ENCODE assay signal across 21 cellular contexts in the genomic region with DNA sequence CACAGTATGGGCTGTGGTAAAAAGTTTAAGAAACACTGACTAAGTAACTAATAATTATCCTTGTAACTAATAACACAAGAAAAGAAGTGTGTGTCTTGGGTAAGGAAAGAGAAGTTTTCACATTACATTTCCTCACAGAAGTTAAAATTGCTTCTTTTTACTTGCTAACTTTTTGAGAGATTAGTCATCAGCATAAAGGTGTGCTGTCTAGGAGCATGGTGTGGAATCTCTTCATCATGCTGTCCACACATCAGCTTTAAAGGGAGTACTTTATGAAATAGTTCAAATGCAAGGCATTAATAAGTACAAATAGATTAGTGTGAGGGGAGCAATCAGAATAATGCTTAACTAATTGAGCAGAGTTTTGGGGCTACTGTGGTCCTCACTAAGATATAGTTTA. TPM values are rescaled to one million over a fixed set of nuclear protein-coding genes. Genes with fewer than 3 reads are reported as not detected.
DNase-seq lines count a peak whose midpoint lies in the region; ATAC-seq lines count a peak whose summit lies in the region.
"Had no signal": no experiment of that assay in that cellular context is flagged by ENCODE, and none has a peak within 500 bp of the region (broad histone marks: within the 10 kb centered on the region; RNA-seq: fewer than 3 reads in every experiment).

No MANE protein-coding gene starts in this region.

- peak; percentile 17 for ATAC-seq in HG03354 (IDR thresholded peaks at IDR 0.05; ENCODE audit: poor library complexity, severe bottlenecking, unreplicated experiment)
- ATAC-seq in activated naive CD8-positive, alpha-beta T cell treated with anti-CD3 and anti-CD28 coated beads, Interleukin-2, amount 50 U/mL, for 24 hours: no peak
- no peak for ATAC-seq in HG02623 (IDR thresholded peaks at IDR 0.05; ENCODE audit: unreplicated experiment)
- no peak for ATAC-seq in stimulated activated memory B cell treated with anti-CD40 and anti-IgM and Interleukin-4, amounts not matched to agents 10 μg/mL and 1 μg/mL and 100 μg/mL, for 72 hours
- ATAC-seq: Panc1 had no signal

- H3K27me3 Mint-ChIP-seq in activated naive CD8-positive, alpha-beta T cell treated with anti-CD3 and anti-CD28 coated beads, Interleukin-2, amount 50 U/mL, for 24 hours: no peaks in the 10 kb centered on the region
- H3K27me3 Mint-ChIP-seq in stimulated activated memory B cell treated with anti-CD40 and anti-IgM and Interleukin-4, amounts not matched to agents 10 μg/mL and 1 μg/mL and 100 μg/mL, for 72 hours: no peaks in the 10 kb centered on the region
- H3K27me3 Mint-ChIP-seq: CD4-positive, alpha-beta memory T cell had no signal

- peak overlapping the region; percentile 62 for H3K27ac Mint-ChIP-seq in activated naive CD8-positive, alpha-beta T cell treated with anti-CD3 and anti-CD28 coated beads, Interleukin-2, amount 50 U/mL, for 24 hours
- no peak overlapping the region for H3K27ac Mint-ChIP-seq in stimulated activated memory B cell treated with anti-CD40 and anti-IgM and Interleukin-4, amounts not matched to agents 10 μg/mL and 1 μg/mL and 100 μg/mL, for 72 hours
- H3K27ac Mint-ChIP-seq: CD4-positive, alpha-beta memory T cell had no signal

- H3K4me3 Mint-ChIP-seq in activated naive CD8-positive, alpha-beta T cell treated with anti-CD3 and anti-CD28 coated beads, Interleukin-2, amount 50 U/mL, for 24 hours: no peak overlapping the region
- H3K4me3 Mint-ChIP-seq in stimulated activated memory B cell treated with anti-CD40 and anti-IgM and Interleukin-4, amounts not matched to agents 10 μg/mL and 1 μg/mL and 100 μg/mL, for 72 hours: no peak overlapping the region
- H3K4me3 Mint-ChIP-seq: CD4-positive, alpha-beta memory T cell had no signal

- H3K4me1 Mint-ChIP-seq in activated naive CD8-positive, alpha-beta T cell treated with anti-CD3 and anti-CD28 coated beads, Interleukin-2, amount 50 U/mL, for 24 hours: peaks cover 35% of the 10 kb centered on the region
- no peaks in the 10 kb centered on the region for H3K4me1 Mint-ChIP-seq in stimulated activated memory B cell treated with anti-CD40 and anti-IgM and Interleukin-4, amounts not matched to agents 10 μg/mL and 1 μg/mL and 100 μg/mL, for 72 hours

- H3K9me3 Mint-ChIP-seq in activated naive CD8-positive, alpha-beta T cell treated with anti-CD3 and anti-CD28 coated beads, Interleukin-2, amount 50 U/mL, for 24 hours: no peaks in the 10 kb centered on the region
- no peaks in the 10 kb centered on the region for H3K9me3 Mint-ChIP-seq in stimulated activated memory B cell treated with anti-CD40 and anti-IgM and Interleukin-4, amounts not matched to agents 10 μg/mL and 1 μg/mL and 100 μg/mL, for 72 hours
- H3K9me3 Mint-ChIP-seq: CD4-positive, alpha-beta memory T cell had no signal

- H3K4me1 ChIP-seq in HUES6 (ENCODE audit: control insufficient read depth, insufficient read depth, low read length): peaks cover 25% of the 10 kb centered on the region

- 0 out of 2 replicates have a peak overlapping the region, but pooled peaks have one; percentile 23 for H3K27ac ChIP-seq in HUES6 (ENCODE audit: low read depth, low read length)
- H3K27ac ChIP-seq: SK-N-MC had no signal

- peaks cover 63% of the 10 kb centered on the region for H3K36me3 Mint-ChIP-seq in activated naive CD8-positive, alpha-beta T cell treated with anti-CD3 and anti-CD28 coated beads, Interleukin-2, amount 50 U/mL, for 24 hours (ENCODE audit: low read depth)
- H3K36me3 Mint-ChIP-seq in stimulated activated memory B cell treated with anti-CD40 and anti-IgM and Interleukin-4, amounts not matched to agents 10 μg/mL and 1 μg/mL and 100 μg/mL, for 72 hours: peaks cover 58% of the 10 kb centered on the region

- no peaks in the 10 kb centered on the region for H3K27me3 ChIP-seq in HUES6 (ENCODE audit: control insufficient read depth, insufficient read depth, low read length)
- H3K27me3 ChIP-seq: MG63 had no signal

- no peaks in the 10 kb centered on the region for H3K9me3 ChIP-seq in HUES6 (ENCODE audit: control insufficient read depth, insufficient read depth, low read depth, low read length)
- H3K9me3 ChIP-seq: MG63 had no signal

- peaks cover 83% of the 10 kb centered on the region for H3K36me3 ChIP-seq in HUES6 (ENCODE audit: control insufficient read depth, insufficient read depth, low read length)

- H3K9ac ChIP-seq in HUES6 (ENCODE audit: low read length): no peak overlapping the region

- no peak for DNase-seq in activated naive CD8-positive, alpha-beta T cell treated with anti-CD3 and anti-CD28 coated beads, Interleukin-2, amount 50 U/mL, for 24 hours
- peak; percentile 19 for DNase-seq in renal cortical epithelial cell (ENCODE audit: low read depth)
- no peak for DNase-seq in hypothalamus (lab: John Stamatoyannopoulos, UW)
- DNase-seq: C1 segment of cervical spinal cord; CD4-positive, alpha-beta memory T cell; COR-L47; KBM-7; MG63; NCI-H1105 treated with DMSO at 0.1 percent for 48 hours; NCI-H146; NCI-H1930; NCI-H2107; NCI-H446; NCI-H526; SIG-M5 had no signal

- H3K4me3 ChIP-seq in HUES6 (ENCODE audit: low read depth, low read length): no peak overlapping the region
- H3K4me3 ChIP-seq: MG63, SK-N-MC had no signal

RNA-seq across cellular contexts. Expression of gene WDR36, which starts 29.8 kb away (rescaled TPM):
- 51.1 and 69.5 TPM in 2 replicates for total RNA-seq in renal cortical epithelial cell

RNA-seq across cellular contexts. Expression of gene TSLP, which starts 50.4 kb away (rescaled TPM):
- total RNA-seq in renal cortical epithelial cell: 0.25 and 0.52 TPM in 2 replicates
- total RNA-seq: CD4-positive, alpha-beta memory T cell had no signal
